2 cellular contexts compared by ENCODE assay signal in the genomic region with DNA sequence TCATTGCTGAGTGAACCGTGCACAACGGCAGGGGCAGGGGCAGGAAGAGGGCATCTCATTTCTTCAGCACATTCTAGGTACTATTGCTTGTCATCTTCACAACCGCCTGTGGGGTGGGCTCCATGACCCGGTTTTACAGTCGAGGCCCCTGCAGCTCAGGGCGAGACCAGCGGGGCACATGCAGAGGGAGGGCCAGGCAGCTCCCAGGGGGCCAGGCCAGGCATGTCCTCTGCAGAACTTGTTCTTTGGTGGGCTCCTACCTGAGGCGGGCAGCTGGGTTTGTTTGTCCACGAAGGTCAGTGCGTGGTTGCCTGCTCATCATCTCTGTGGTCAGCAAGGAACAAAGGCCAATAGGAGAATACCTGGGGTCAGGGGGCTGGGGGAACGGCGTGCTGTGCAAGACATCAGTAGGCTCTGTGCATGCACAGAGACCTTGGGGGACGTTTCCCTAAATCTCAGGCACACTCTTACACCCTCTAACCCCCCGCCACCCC.
TF ChIP-seq lines count a peak whose summit lies in the region.

No MANE protein-coding gene starts in this region.

TF ChIP-seq in IMR-90, 13 proteins besides CTCF, POLR2A, EP300 and RAD21:
- TF ChIP-seq MAFK (IDR thresholded peaks at IDR 0.05; ENCODE audit: low read depth, low read length) (no peak), USF2 (IDR thresholded peaks at IDR 0.05; ENCODE audit: low read depth, low read length) (no peak), RCOR1 (IDR thresholded peaks at IDR 0.05; ENCODE audit: insufficient replicate concordance, low read length) (no peak), BHLHE40 (IDR thresholded peaks at IDR 0.05; ENCODE audit: low read depth, low read length) (no peak), MAZ (IDR thresholded peaks at IDR 0.05; ENCODE audit: borderline replicate concordance, low read depth, low read length) (no peak), CEBPB (IDR thresholded peaks at IDR 0.05; ENCODE audit: low read depth, low read length) (no peak), FOS (IDR thresholded peaks at IDR 0.05; ENCODE audit: low read depth, low read length) (no peak), CHD1 (IDR thresholded peaks at IDR 0.05; ENCODE audit: low read depth, low read length) (no peak)

TF ChIP-seq in H1, 55 proteins besides CTCF, POLR2A, EP300 and RAD21:
- TF ChIP-seq JUN (IDR thresholded peaks at IDR 0.05; ENCODE audit: low read depth, low read length) (no peak), SP4 (IDR thresholded peaks at IDR 0.05; ENCODE audit: low read length) (no peak), KDM5A (IDR thresholded peaks at IDR 0.05; ENCODE audit: low read length) (no peak)
